Comparison of ENCODE assay signal across 10 cellular contexts in genomic region chr10:51423121-51423452, GRCh38.
DNase-seq lines count a peak whose midpoint lies in the region; FAIRE-seq and TF ChIP-seq lines count a peak whose summit lies in the region.
"Had no signal": no experiment of that assay in that cellular context is flagged by ENCODE, and none has a peak within 500 bp of the region (broad histone marks: within the 10 kb centered on the region; RNA-seq: fewer than 3 reads in every experiment).

No MANE protein-coding gene starts in this region.

- intact Hi-C loops in vagina (cut with DNase I), result no loop called here

- H3K27me3 ChIP-seq in bronchial epithelial cell (ENCODE audit: control insufficient read depth, insufficient read depth, low read length), result no peaks in the 10 kb centered on the region
- H3K27me3 ChIP-seq in vagina, result no peaks in the 10 kb centered on the region
- H3K27me3 ChIP-seq: BLaER1 had no signal

- H3K9me3 ChIP-seq in vagina, result no peaks in the 10 kb centered on the region
- H3K9me3 ChIP-seq: BLaER1, Caco-2 had no signal

- TF ChIP-seq EP300 in Ishikawa (IDR thresholded peaks at IDR 0.05; ENCODE audit: borderline replicate concordance), result no peak

- peaks cover 24% of the 10 kb centered on the region for H3K4me1 ChIP-seq in vagina
- H3K4me1 ChIP-seq: BLaER1, Caco-2 had no signal

- peak overlapping the region; percentile 59 for H3K27ac ChIP-seq in vagina
- H3K27ac ChIP-seq: BLaER1 had no signal

- peak; percentile 11 for TF ChIP-seq CTCF in GM13977 (IDR thresholded peaks at IDR 0.05; ENCODE audit: extremely low read depth, insufficient read depth, missing control alignments)
- no peak for TF ChIP-seq CTCF in bronchial epithelial cell (IDR thresholded peaks at IDR 0.05; ENCODE audit: insufficient read depth, low read length, severe bottlenecking)
- TF ChIP-seq CTCF in vagina (IDR thresholded peaks at IDR 0.05), result no peak

- in situ Hi-C loops in GM13977 (cut with MboI; ENCODE audit: low pct_unique_long_range_greater_than_20kb, low sequenced_read_pairs, unreplicated experiment), result loop anchor here (25.0 kb wide), 1 partner anchor 539 kb away; no protein-coding TSS in a partner anchor

- H3K4me3 ChIP-seq in bronchial epithelial cell (ENCODE audit: low read depth, low read length) (no peak overlapping the region), vagina (no peak overlapping the region)
- H3K4me3 ChIP-seq: BLaER1 had no signal

- TF ChIP-seq POLR2A in vagina (IDR thresholded peaks at IDR 0.05), result no peak

- FAIRE-seq in bronchial epithelial cell (lab: Jason Lieb, UNC), result no peak
- FAIRE-seq: HTR-8/SVneo had no signal

- DNase-seq in GM13977 (ENCODE audit: low spot score) (no peak), bronchial epithelial cell (ENCODE audit: low read depth) (peak; percentile 3), vagina (ENCODE audit: extremely low spot score in 2 of 2) (no peak), NCI-H2196 (lab: John Stamatoyannopoulos, UW; ENCODE audit: unreplicated experiment) (no peak)
- no peak for DNase-seq in activated CD4-positive, alpha-beta T cell treated with anti-CD3 and anti-CD28 coated beads for 4 hours
- DNase-seq: GF-D8 had no signal

- H3K36me3 ChIP-seq in bronchial epithelial cell (ENCODE audit: control insufficient read depth, insufficient read depth, low read length), result no peaks in the 10 kb centered on the region
- no peaks in the 10 kb centered on the region for H3K36me3 ChIP-seq in vagina
- H3K36me3 ChIP-seq: BLaER1 had no signal

- no peak for TF ChIP-seq RAD21 in Ishikawa (IDR thresholded peaks at IDR 0.05; ENCODE audit: low read depth)

TF ChIP-seq in Ishikawa, 13 proteins besides CTCF, POLR2A, EP300 and RAD21:
- TF ChIP-seq CEBPB (IDR thresholded peaks at IDR 0.05) (peak; percentile 75), TEAD4 (IDR thresholded peaks at IDR 0.05) (no peak)
